ENCODE assay signal across 16 cellular contexts in the genomic region with DNA sequence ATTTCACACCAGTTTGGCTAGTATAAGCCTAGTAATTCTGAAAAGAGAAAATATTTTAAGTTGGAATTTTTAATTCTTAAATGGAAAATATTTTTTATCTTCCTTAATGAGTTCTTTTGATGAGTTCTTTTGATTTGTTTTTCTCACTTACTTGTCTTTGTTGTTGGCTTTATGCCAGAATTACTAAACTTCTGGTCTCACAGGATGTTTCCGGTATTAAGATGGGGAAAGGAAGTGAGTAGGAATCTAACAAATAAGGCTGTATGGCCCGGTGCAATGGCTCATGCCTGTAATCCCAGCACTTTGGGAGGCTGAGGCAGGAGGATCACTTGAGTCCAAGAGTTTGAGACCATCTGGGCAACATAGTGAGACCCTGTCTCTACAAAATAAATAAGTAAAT.
A peak's percentile ranks its signal among the peaks of the same experiment; 100 is the strongest.
DNase-seq lines count a peak whose midpoint lies in the region; ATAC-seq, FAIRE-seq and TF ChIP-seq lines count a peak whose summit lies in the region.
"Had no signal": no experiment of that assay in that cellular context is flagged by ENCODE, and none has a peak within 500 bp of the region (broad histone marks: within the 10 kb centered on the region; RNA-seq: fewer than 3 reads in every experiment).

No MANE protein-coding gene starts in this region.

- no peak for TF ChIP-seq RAD21 in HepG2 (CRISPR knock-in tag; IDR thresholded peaks at IDR 0.05)

- H3K27me3 ChIP-seq in HepG2 (ENCODE audit: control insufficient read depth in 1 of 2, insufficient read depth in 2 of 2, low read length in 2 of 2) (no peaks in the 10 kb centered on the region), right lobe of liver (no peaks in the 10 kb centered on the region), bronchial epithelial cell (ENCODE audit: control insufficient read depth, insufficient read depth, low read length) (no peaks in the 10 kb centered on the region), endothelial cell of umbilical vein (ENCODE audit: control insufficient read depth in 2 of 2, insufficient read depth in 2 of 2, low read length in 2 of 2) (no peaks in the 10 kb centered on the region)

- H4K20me1 ChIP-seq in HepG2 (ENCODE audit: insufficient read depth, low read length) (no peaks in the 10 kb centered on the region), endothelial cell of umbilical vein (replicated peaks; ENCODE audit: control insufficient read depth, extremely low read depth, insufficient read depth, low read length) (no peaks in the 10 kb centered on the region)

- DNase-seq in HepG2 (ENCODE audit: low spot score) (no peak), right lobe of liver (no peak), bronchial epithelial cell (ENCODE audit: low read depth) (peak; percentile 38), endothelial cell of umbilical vein (ENCODE audit: low read depth, low spot score) (peak; percentile 31), pulmonary artery endothelial cell (ENCODE audit: low read depth, low spot score) (peak; percentile 5), NCI-H187 treated with DMSO at 0.1 percent for 48 hours (lab: John Stamatoyannopoulos, UW) (no peak)
- DNase-seq: C1 segment of cervical spinal cord; Calu3; CD4-positive, alpha-beta T cell; DMS 273 treated with DMSO at 0.1 percent for 48 hours had no signal

- dilution Hi-C loops in endothelial cell of umbilical vein (cut with MboI; ENCODE audit: extremely low pct_ligation_motif_present, low sequenced_read_pairs): no loop called here

- H3K4me2 ChIP-seq in HepG2 (ENCODE audit: low read depth, low read length) (no peak overlapping the region), endothelial cell of umbilical vein (ENCODE audit: insufficient read depth, low read length) (no peak overlapping the region)

- intact Hi-C loops in HepG2 (cut with micrococcal nuclease; ENCODE audit: unreplicated experiment): no loop called here
- intact Hi-C loops in right lobe of liver (cut with DNase I): no loop called here
- intact Hi-C loops in endothelial cell of umbilical vein (cut with micrococcal nuclease): no loop called here

- POLR2A ChIA-PET in HepG2 (lab: Yijun Ruan, JAX): no interaction called here
- POLR2A ChIA-PET in endothelial cell of umbilical vein (lab: Charles Lee): no interaction called here

- in situ Hi-C loops in HepG2 (cut with HindIII; ENCODE audit: extremely low pct_ligation_motif_present, low pct_unique_long_range_greater_than_20kb): no loop called here

- TF ChIP-seq CTCF in HepG2 (CRISPR knock-in tag; IDR thresholded peaks at IDR 0.05): no peak
- TF ChIP-seq CTCF in right lobe of liver (IDR thresholded peaks at IDR 0.05): no peak
- no peak for TF ChIP-seq CTCF in bronchial epithelial cell (IDR thresholded peaks at IDR 0.05; ENCODE audit: insufficient read depth, low read length, severe bottlenecking)
- no peak for TF ChIP-seq CTCF in endothelial cell of umbilical vein (IDR thresholded peaks at IDR 0.05; ENCODE audit: extremely low read depth in 1 of 2, insufficient read depth in 1 of 2, low read depth in 1 of 2, low read length in 2 of 2)

- no peak overlapping the region for H3K9ac ChIP-seq in HepG2 (ENCODE audit: insufficient read depth, low read depth, low read length)
- H3K9ac ChIP-seq in endothelial cell of umbilical vein (replicated peaks; ENCODE audit: extremely low read depth, insufficient read depth, low read length): no peak overlapping the region

- H3K36me3 ChIP-seq in HepG2 (replicated peaks in 1 of 2; ENCODE audit: control insufficient read depth in 1 of 2, insufficient read depth in 2 of 2, low read length in 2 of 2) (no peaks in the 10 kb centered on the region), right lobe of liver (no peaks in the 10 kb centered on the region), bronchial epithelial cell (ENCODE audit: control insufficient read depth, insufficient read depth, low read length) (no peaks in the 10 kb centered on the region), endothelial cell of umbilical vein (ENCODE audit: control insufficient read depth in 2 of 2, extremely low read depth in 1 of 2, insufficient read depth in 2 of 2, low read length in 2 of 2) (no peaks in the 10 kb centered on the region)

- 92% methylated on average over 2 of the region's 2 CpGs for WGBS in HepG2 (ENCODE audit: low lambda C conversion rate)
- 81% methylated on average over 2 of the region's 2 CpGs for WGBS in right lobe of liver (ENCODE audit: insufficient coverage, low coverage, low lambda C conversion rate, missing lambda C conversion rate)

- H3K79me2 ChIP-seq in HepG2 (ENCODE audit: insufficient read depth, low read length) (no peaks in the 10 kb centered on the region), endothelial cell of umbilical vein (ENCODE audit: control insufficient read depth, insufficient read depth, low read length) (no peaks in the 10 kb centered on the region)

- H3K9me3 ChIP-seq in HepG2 (ENCODE audit: low read length) (no peaks in the 10 kb centered on the region), right lobe of liver (no peaks in the 10 kb centered on the region), endothelial cell of umbilical vein (replicated peaks; ENCODE audit: control insufficient read depth, insufficient read depth, low read length) (no peaks in the 10 kb centered on the region)

- ATAC-seq in HepG2 (no peak), right lobe of liver (no peak), GM18870 (IDR thresholded peaks at IDR 0.05; ENCODE audit: unreplicated experiment) (no peak), HG03159 (IDR thresholded peaks at IDR 0.05; ENCODE audit: unreplicated experiment) (no peak)
- ATAC-seq: GM12878, HCT116 had no signal

- TF ChIP-seq POLR2A in HepG2 (IDR thresholded peaks at IDR 0.05; ENCODE audit: insufficient read depth in 1 of 2, low read depth in 2 of 2, low read length in 2 of 2) (no peak), right lobe of liver (IDR thresholded peaks at IDR 0.05) (no peak), endothelial cell of umbilical vein (IDR thresholded peaks at IDR 0.05; ENCODE audit: low read depth, low read length) (no peak)

- BruUV-seq in HepG2 (replicated peaks; lab: Mats Ljungman, UMichigan) (no TSS peak), endothelial cell of umbilical vein (replicated peaks; lab: Mats Ljungman, UMichigan) (no TSS peak)

- H3K9me1 ChIP-seq in endothelial cell of umbilical vein (replicated peaks; ENCODE audit: control insufficient read depth, extremely low read depth, insufficient read depth, low read length): no peaks in the 10 kb centered on the region

- no peaks in the 10 kb centered on the region for H3K4me1 ChIP-seq in HepG2 (ENCODE audit: insufficient read depth, low read length)
- H3K4me1 ChIP-seq in right lobe of liver: peaks cover 0 to 16% (median 6%) of the 10 kb centered on the region in 4 donors
- peaks cover 8% of the 10 kb centered on the region for H3K4me1 ChIP-seq in endothelial cell of umbilical vein (ENCODE audit: control insufficient read depth, extremely low read depth, insufficient read depth, low read length)

- no peak for FAIRE-seq in HepG2 (lab: Jason Lieb, UNC)
- FAIRE-seq in bronchial epithelial cell (lab: Jason Lieb, UNC): no peak
- peak; percentile 67 for FAIRE-seq in endothelial cell of umbilical vein (lab: Jason Lieb, UNC)
- FAIRE-seq: GM12878, GM18507, H54 had no signal

- no peak overlapping the region for H3K4me3 ChIP-seq in HepG2 (replicated peaks in 1 of 3; ENCODE audit: insufficient read depth in 1 of 3, low read depth in 2 of 3, low read length in 3 of 3)
- no peak overlapping the region for H3K4me3 ChIP-seq in right lobe of liver
- no peak overlapping the region for H3K4me3 ChIP-seq in bronchial epithelial cell (ENCODE audit: low read depth, low read length)
- no peak overlapping the region for H3K4me3 ChIP-seq in endothelial cell of umbilical vein (replicated peaks in 1 of 3; ENCODE audit: insufficient read depth in 1 of 3, low read depth in 1 of 3, low read length in 3 of 3)
- H3K4me3 ChIP-seq: GM12878 had no signal

- CTCF ChIA-PET in HepG2 (lab: Yijun Ruan, JAX; ENCODE audit: low intra/inter-chr PET ratio, low total read pairs) (no interaction called here), endothelial cell of umbilical vein (lab: Charles Lee) (no interaction called here)

- H2AFZ ChIP-seq in HepG2 (ENCODE audit: low read length) (no peak overlapping the region), endothelial cell of umbilical vein (ENCODE audit: low read depth, low read length) (no peak overlapping the region)

- TF ChIP-seq EP300 in HepG2 (IDR thresholded peaks at IDR 0.05; ENCODE audit: low read depth in 2 of 2, low read length in 2 of 2) (no peak), HepG2 (CRISPR knock-in tag; IDR thresholded peaks at IDR 0.05; ENCODE audit: borderline replicate concordance) (no peak)

- H3K27ac ChIP-seq in HepG2 (ENCODE audit: extremely low read length, insufficient read depth, low read length): no peak overlapping the region
- no peak overlapping the region for H3K27ac ChIP-seq in right lobe of liver
- no peak overlapping the region for H3K27ac ChIP-seq in endothelial cell of umbilical vein (ENCODE audit: insufficient read depth, low read depth, low read length)

TF ChIP-seq in HepG2, 621 proteins besides CTCF, POLR2A, EP300 and RAD21:
- no peak for TF ChIP-seq HNRNPK (IDR thresholded peaks at IDR 0.05; ENCODE audit: low read depth, low read length, poor library complexity, severe bottlenecking)
- 0 out of 2 replicates have a peak, but pooled peaks have one; percentile 8 for TF ChIP-seq LCORL (IDR thresholded peaks at IDR 0.05)
- no peak for TF ChIP-seq LCORL (CRISPR knock-in tag; IDR thresholded peaks at IDR 0.05)
TF ChIP-seq in HepG2: peak in this region for 1.

TF ChIP-seq in endothelial cell of umbilical vein, 7 proteins besides CTCF, POLR2A, EP300 and RAD21:
- TF ChIP-seq MYC (IDR thresholded peaks at IDR 0.05; ENCODE audit: low read depth, low read length): no peak
- TF ChIP-seq FOS (IDR thresholded peaks at IDR 0.05; ENCODE audit: borderline replicate concordance, insufficient read depth, low read length): peak; percentile 19

Comparison
In these comparisons a context has a peak if more than half of its experiments do, and no peak if none do; other contexts are left out.
1. DNase-seq: peak in bronchial epithelial cell (single experiment), endothelial cell of umbilical vein (single experiment) and pulmonary artery endothelial cell (single experiment); none in HepG2 (single experiment), right lobe of liver (0 of 3) and NCI-H187 treated with DMSO at 0.1 percent for 48 hours (single experiment).